ENCODE assay signal across 27 cellular contexts in the genomic region with DNA sequence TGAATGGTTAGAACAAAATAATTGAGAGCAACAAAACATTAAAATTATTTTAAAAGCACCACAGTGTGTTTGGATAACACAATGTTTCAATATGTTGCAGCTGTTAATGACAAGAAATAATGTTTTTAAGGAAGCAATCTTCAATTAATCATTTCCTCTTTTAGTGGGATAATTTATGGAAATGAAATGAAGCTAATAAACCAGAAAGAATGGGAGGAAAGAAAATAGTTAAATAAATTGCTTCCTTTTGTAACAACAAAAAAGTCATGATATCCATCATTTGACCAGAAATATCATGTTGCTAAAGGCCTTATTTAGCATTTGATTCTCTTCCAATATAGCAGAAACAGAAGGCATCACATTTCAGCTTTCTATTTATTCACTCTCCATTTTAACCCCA.
"Had no signal": no experiment of that assay in that cellular context is flagged by ENCODE, and none has a peak within 500 bp of the region (broad histone marks: within the 10 kb centered on the region; RNA-seq: fewer than 3 reads in every experiment).

No MANE protein-coding gene starts in this region.

- ATAC-seq: activated CD4-positive, CD25-positive, alpha-beta regulatory T cell treated with anti-CD3 and anti-CD28 coated beads, Interleukin-2, amount 50 U/mL, for 24 hours; activated CD8-positive, alpha-beta T cell treated with anti-CD3 and anti-CD28 coated beads for 36 hours; activated T-cell treated with anti-CD3 and anti-CD28 coated beads, Interleukin-2, amount 50 U/mL, for 72 hours; Panc1; Right ventricle myocardium inferior had no signal

- H3K36me3 ChIP-seq: brain microvascular endothelial cell had no signal

- H3K4me3 ChIP-seq: cardiac muscle cell, SK-N-MC had no signal

- H3K27ac ChIP-seq: brain microvascular endothelial cell, cardiac muscle cell, SK-N-MC had no signal

- DNase-seq: activated CD4-positive, alpha-beta T cell treated with anti-CD3 and anti-CD28 coated beads for 4 hours; activated CD8-positive, alpha-beta memory T cell treated with anti-CD3 and anti-CD28 coated beads, Interleukin-2, amount 50 U/mL, for 4 hours; activated CD8-positive, alpha-beta T cell treated with anti-CD3 and anti-CD28 coated beads for 36 hours; activated gamma-delta T cell treated with Interleukin-2 at 50 U/mL for 16 hours; activated naive CD4-positive, alpha-beta T cell treated with anti-CD3 and anti-CD28 coated beads, Interleukin-2, amount 10 ng/mL, durations not matched to agents 7 days and 5 days; activated naive CD8-positive, alpha-beta T cell treated with anti-CD3 and anti-CD28 coated beads for 36 hours; activated T-cell treated with anti-CD3 and anti-CD28 coated beads, Interleukin-2, amount 50 U/mL, for 72 hours; brain microvascular endothelial cell; cerebellar nuclear complex; MM.1S; NCI-H1105; NCI-H1436; NCI-H1694 treated with DMSO at 0.1 percent for 48 hours; NCI-H2029 treated with DMSO at 0.1 percent for 48 hours; NCI-H2227 treated with DMSO at 0.1 percent for 48 hours; NCI-H446 treated with DMSO at 0.1 percent for 48 hours; NCI-H524 treated with DMSO at 0.1 percent for 48 hours; NCI-H774; NK-92 treated with Interleukin-12 subunit alpha and Interleukin-12 subunit beta, amount 100 ng/mL, for 24 hours; OCI-M1; RPMI8226; SW 1271 had no signal

- H3K27me3 ChIP-seq: brain microvascular endothelial cell, cardiac muscle cell had no signal
